Comparison of ENCODE assay signal across 12 cellular contexts in the genomic region with DNA sequence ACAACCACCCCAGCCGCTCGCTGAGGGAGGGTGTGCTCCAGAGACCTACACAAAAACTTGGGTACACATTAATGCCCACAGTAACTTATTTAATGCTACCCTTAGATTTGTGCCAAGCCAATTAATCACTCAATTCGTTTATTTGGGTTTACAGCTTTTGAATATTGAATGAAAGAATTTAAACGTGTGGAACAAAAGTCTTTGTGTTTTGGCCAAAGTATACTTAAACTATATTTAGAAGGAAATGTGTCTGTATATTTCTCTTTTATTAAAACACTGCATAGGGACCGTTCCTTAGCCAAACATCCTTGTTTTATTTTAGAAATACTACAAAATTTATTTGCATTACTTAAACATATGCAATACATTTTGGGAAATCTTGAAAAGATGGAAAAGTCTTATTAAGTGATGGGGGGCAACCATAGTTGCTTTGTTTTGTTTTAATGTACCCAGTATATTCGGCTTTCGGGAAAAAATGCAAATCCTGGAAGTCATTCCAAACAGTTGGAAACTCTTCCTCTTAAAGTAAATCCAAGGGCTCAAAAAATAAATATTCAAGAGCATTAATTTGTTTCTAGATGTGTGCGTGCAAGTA. TPM values are rescaled to one million over a fixed set of nuclear protein-coding genes. Genes with fewer than 3 reads are reported as not detected.
DNase-seq lines count a peak whose midpoint lies in the region; ATAC-seq and TF ChIP-seq lines count a peak whose summit lies in the region.
"Had no signal": no experiment of that assay in that cellular context is flagged by ENCODE, and none has a peak within 500 bp of the region (broad histone marks: within the 10 kb centered on the region; RNA-seq: fewer than 3 reads in every experiment).

No MANE protein-coding gene starts in this region.

- no peak for TF ChIP-seq CTCF in Panc1 (IDR thresholded peaks at IDR 0.05)
- no peak for TF ChIP-seq CTCF in fibroblast of pulmonary artery (IDR thresholded peaks at IDR 0.05; ENCODE audit: low read length, missing control alignments)
- TF ChIP-seq CTCF in psoas muscle (IDR thresholded peaks at IDR 0.05) = no peak
- TF ChIP-seq CTCF in MM.1S (IDR thresholded peaks at IDR 0.05; ENCODE audit: low read length) = no peak

- H3K79me2 ChIP-seq in MM.1S (ENCODE audit: low read length) = no peaks in the 10 kb centered on the region

- peak overlapping the region; percentile 90 for H3K4me2 ChIP-seq in BLaER1
- no peak overlapping the region for H3K4me2 ChIP-seq in MM.1S (ENCODE audit: low read depth, low read length)

- H3F3A ChIP-seq in MM.1S (ENCODE audit: insufficient read depth, low read length) = no peaks in the 10 kb centered on the region

- BruUV-seq in Panc1 (replicated peaks; lab: Mats Ljungman, UMichigan) = no TSS peak

- ATAC-seq in Panc1 (no peak), psoas muscle (no peak)
- ATAC-seq: effector memory CD8-positive, alpha-beta T cell had no signal

- intact Hi-C loops in Panc1 (cut with micrococcal nuclease; ENCODE audit: unreplicated experiment) = no loop called here
- intact Hi-C loops in psoas muscle (cut with DNase I) = no loop called here

- H3K9me2 ChIP-seq in MM.1S (replicated peaks; ENCODE audit: insufficient read depth, low read length) = no peaks in the 10 kb centered on the region

- H2AFZ ChIP-seq in MM.1S (ENCODE audit: low read length) = no peak overlapping the region

- peaks cover 100% of the 10 kb centered on the region for H4K20me1 ChIP-seq in BLaER1
- H4K20me1 ChIP-seq in MM.1S (ENCODE audit: insufficient read depth, low read length) = no peaks in the 10 kb centered on the region

- CTCF ChIA-PET in Panc1 (lab: Charles Lee) = no interaction called here

- 62 to 73% (median 64%) methylated on average over 8 of the region's 8 CpGs for WGBS in psoas muscle, 3 donors

- H3K27me3 ChIP-seq in BLaER1 = no peaks in the 10 kb centered on the region
- no peaks in the 10 kb centered on the region for H3K27me3 ChIP-seq in Panc1 (ENCODE audit: control insufficient read depth, insufficient read depth, low read length)
- H3K27me3 ChIP-seq in psoas muscle (ENCODE audit: insufficient read depth in 3 of 3, low read length in 2 of 3) = no peaks in the 10 kb centered on the region
- no peaks in the 10 kb centered on the region for H3K27me3 ChIP-seq in MM.1S (replicated peaks; ENCODE audit: insufficient read depth, low read length)

- POLR2A ChIA-PET in Panc1 (lab: Charles Lee) = no interaction called here

- in situ Hi-C loops in Panc1 (cut with HindIII; ENCODE audit: low pct_unique_long_range_greater_than_20kb, low sequenced_read_pairs) = no loop called here

- DNase-seq in Panc1 (ENCODE audit: low read depth, low spot score) = no peak
- no peak for DNase-seq in fibroblast of pulmonary artery (ENCODE audit: low read depth)
- no peak for DNase-seq in psoas muscle
- DNase-seq in MM.1S = no peak
- DNase-seq in cortex of kidney (lab: John Stamatoyannopoulos, UW) = no peak
- DNase-seq in DMS153 treated with DMSO at 0.1 percent for 48 hours (lab: John Stamatoyannopoulos, UW; ENCODE audit: unreplicated experiment) = no peak
- no peak for DNase-seq in NAMALWA (ENCODE audit: low spot score)
- DNase-seq: activated naive CD4-positive, alpha-beta T cell treated with anti-CD3 and anti-CD28 coated beads for 36 hours; effector memory CD8-positive, alpha-beta T cell; RPMI8226 had no signal

- H3K9me3 ChIP-seq in BLaER1 (no peaks in the 10 kb centered on the region), Panc1 (ENCODE audit: control insufficient read depth, insufficient read depth, low read depth, low read length) (no peaks in the 10 kb centered on the region), psoas muscle (no peaks in the 10 kb centered on the region), MM.1S (replicated peaks; ENCODE audit: insufficient read depth, low read length) (no peaks in the 10 kb centered on the region)

- H3K36me3 ChIP-seq in BLaER1 = peaks cover 76% of the 10 kb centered on the region
- no peaks in the 10 kb centered on the region for H3K36me3 ChIP-seq in Panc1 (ENCODE audit: control insufficient read depth, insufficient read depth, low read length)
- H3K36me3 ChIP-seq in psoas muscle (ENCODE audit: insufficient read depth in 1 of 2, low read depth in 1 of 2) = no peaks in the 10 kb centered on the region
- no peaks in the 10 kb centered on the region for H3K36me3 ChIP-seq in MM.1S (replicated peaks; ENCODE audit: insufficient read depth, low read length)

- no peak overlapping the region for H3K4me3 ChIP-seq in BLaER1
- H3K4me3 ChIP-seq in Panc1 (ENCODE audit: low read depth in 2 of 2, low read length in 2 of 2) = peak overlapping the region; percentile 25 to 32
- peak overlapping the region; percentile 34 for H3K4me3 ChIP-seq in fibroblast of pulmonary artery (replicated peaks; ENCODE audit: low read depth, low read length)
- H3K4me3 ChIP-seq in psoas muscle = peak overlapping the region; percentile 57
- H3K4me3 ChIP-seq in MM.1S (ENCODE audit: low read length) = no peak overlapping the region

- H3K4me1 ChIP-seq in BLaER1 (peaks cover 100% of the 10 kb centered on the region), Panc1 (ENCODE audit: control insufficient read depth, insufficient read depth, low read length) (peaks cover 93% of the 10 kb centered on the region), psoas muscle (peaks cover 56% of the 10 kb centered on the region), MM.1S (ENCODE audit: low read length) (no peaks in the 10 kb centered on the region)

- H3K9ac ChIP-seq in BLaER1 (no peak overlapping the region), MM.1S (ENCODE audit: low read length) (no peak overlapping the region)

- no peak overlapping the region for H3K27ac ChIP-seq in BLaER1
- H3K27ac ChIP-seq in Panc1 (ENCODE audit: low read length) = peak overlapping the region; percentile 100
- peak overlapping the region; percentile 56 for H3K27ac ChIP-seq in psoas muscle
- no peak overlapping the region for H3K27ac ChIP-seq in MM.1S (ENCODE audit: low read length)

RNA-seq across cellular contexts. Expression of gene ZNF608, which starts 11.8 kb away (rescaled TPM):
- total RNA-seq in Panc1 (2021; ENCODE audit: unreplicated experiment) = 37.5 TPM
- 22.8 TPM for polyA plus RNA-seq in Panc1 (2012; ENCODE audit: insufficient read length)
- 10 to 100 TPM in 2 of 4 donors, 1 to 10 TPM in 2; 7.3 to 11.7 (median 10.3) TPM for total RNA-seq in psoas muscle
- polyA plus RNA-seq in psoas muscle = 1 to 10 TPM; 1.6 to 9.8 (median 3.3) TPM
- total RNA-seq: activated naive CD4-positive, alpha-beta T cell treated with anti-CD3 and anti-CD28 coated beads for 36 hours had no signal
- polyA plus RNA-seq: CD14-positive monocyte had no signal

Comparison
In these comparisons a context has a peak if more than half of its experiments do, and no peak if none do; other contexts are left out.
1. H3K27ac ChIP-seq: peak in Panc1 (single experiment) and psoas muscle (single experiment); none in BLaER1 (single experiment) and MM.1S (single experiment).
2. H3K4me3 ChIP-seq: peak in Panc1 (2 of 2), fibroblast of pulmonary artery (single experiment) and psoas muscle (single experiment); none in BLaER1 (single experiment) and MM.1S (single experiment).